Comparison of ENCODE assay signal across 10 cellular contexts in genomic region chr1:156592158-156592909, GRCh38. TPM values are rescaled to one million over a fixed set of nuclear protein-coding genes. Genes with fewer than 3 reads are reported as not detected.
DNase-seq lines count a peak whose midpoint lies in the region; ATAC-seq lines count a peak whose summit lies in the region.
"Had no signal": no experiment of that assay in that cellular context is flagged by ENCODE, and none has a peak within 500 bp of the region (broad histone marks: within the 10 kb centered on the region; RNA-seq: fewer than 3 reads in every experiment).

No MANE protein-coding gene starts in this region.

- no peaks in the 10 kb centered on the region for H3K27me3 ChIP-seq in right cardiac atrium (ENCODE audit: control insufficient read depth, insufficient read depth)

- no peaks in the 10 kb centered on the region for H3K9me3 ChIP-seq in right cardiac atrium (ENCODE audit: control insufficient read depth, low read length)

- peaks cover 26% of the 10 kb centered on the region for H3K4me1 Mint-ChIP-seq in stimulated activated memory B cell treated with anti-CD40 and anti-IgM and Interleukin-4, amounts not matched to agents 10 μg/mL and 1 μg/mL and 100 μg/mL, for 72 hours

- peaks cover 30% of the 10 kb centered on the region for H3K36me3 Mint-ChIP-seq in stimulated activated memory B cell treated with anti-CD40 and anti-IgM and Interleukin-4, amounts not matched to agents 10 μg/mL and 1 μg/mL and 100 μg/mL, for 72 hours

- peak; percentile 14 to 18 for DNase-seq in activated CD4-positive, alpha-beta T cell treated with anti-CD3 and anti-CD28 coated beads, Interleukin-2, amount 50 U/mL, for 48 hours
- DNase-seq in right cardiac atrium (no peak), NCI-H510A treated with DMSO at 0.1 percent for 48 hours (lab: John Stamatoyannopoulos, UW) (no peak), NCI-H2171 (lab: John Stamatoyannopoulos, UW) (no peak), SIG-M5 treated with dmso at 0.1 percent for 504 hours (lab: John Stamatoyannopoulos, UW; ENCODE audit: unreplicated experiment) (no peak)
- no peak for DNase-seq in stimulated activated CD4-positive, alpha-beta T cell treated with anti-CD3 and anti-CD28 coated beads, Interleukin-4, amount 100 ng/mL, for 24 hours

- peaks cover 2% of the 10 kb centered on the region for H3K4me1 ChIP-seq in right cardiac atrium (ENCODE audit: control insufficient read depth, insufficient read depth, low read length)

- peak overlapping the region; percentile 76 for H3K4me3 Mint-ChIP-seq in stimulated activated memory B cell treated with anti-CD40 and anti-IgM and Interleukin-4, amounts not matched to agents 10 μg/mL and 1 μg/mL and 100 μg/mL, for 72 hours

- H3K27ac Mint-ChIP-seq in stimulated activated memory B cell treated with anti-CD40 and anti-IgM and Interleukin-4, amounts not matched to agents 10 μg/mL and 1 μg/mL and 100 μg/mL, for 72 hours, result peak overlapping the region; percentile 65

- WGBS in right cardiac atrium, result 53% methylated on average over 16 of the region's 16 CpGs

- H3K9me3 Mint-ChIP-seq in stimulated activated memory B cell treated with anti-CD40 and anti-IgM and Interleukin-4, amounts not matched to agents 10 μg/mL and 1 μg/mL and 100 μg/mL, for 72 hours, result no peaks in the 10 kb centered on the region

- H3K27ac ChIP-seq in right cardiac atrium (ENCODE audit: low read length), result peak overlapping the region; percentile 65

- H3K27me3 Mint-ChIP-seq in stimulated activated memory B cell treated with anti-CD40 and anti-IgM and Interleukin-4, amounts not matched to agents 10 μg/mL and 1 μg/mL and 100 μg/mL, for 72 hours, result no peaks in the 10 kb centered on the region

- H3K4me3 ChIP-seq in right cardiac atrium (ENCODE audit: low read length), result peak overlapping the region; percentile 74

- ATAC-seq in HG02840 (IDR thresholded peaks at IDR 0.05; ENCODE audit: low FRiP score, unreplicated experiment), result peak; percentile 19
- no peak for ATAC-seq in right cardiac atrium
- peak; percentile 2 for ATAC-seq in stimulated activated memory B cell treated with anti-CD40 and anti-IgM and Interleukin-4, amounts not matched to agents 10 μg/mL and 1 μg/mL and 100 μg/mL, for 72 hours

- intact Hi-C loops in right cardiac atrium (cut with DNase I), result loop anchor here in 3 of 4 donors (5.0 to 10.0 kb wide), 3 partner anchors 108 to 135 kb away; no protein-coding TSS in a partner anchor

RNA-seq across cellular contexts. Expression of gene NAXE, which starts 0.8 kb away (rescaled TPM):
- 100 to 1,000 TPM in 1 of 4 donors, 10 to 100 TPM in 3; 95.0 to 111 (median 98.9) TPM for total RNA-seq in right cardiac atrium
- polyA plus RNA-seq in right cardiac atrium, result 131 TPM

RNA-seq across cellular contexts. Expression of gene GPATCH4, which starts 8.9 kb away (rescaled TPM):
- total RNA-seq in right cardiac atrium, result 10 to 100 TPM; 13.4 to 21.6 (median 14.5) TPM
- 14.7 TPM for polyA plus RNA-seq in right cardiac atrium

RNA-seq across cellular contexts. Expression of gene TTC24, which starts 12.8 kb away (rescaled TPM):
- total RNA-seq in right cardiac atrium, result not detected
- not detected for polyA plus RNA-seq in right cardiac atrium
- total RNA-seq: subcutaneous adipose tissue had no signal

RNA-seq across cellular contexts. Expression of gene IQGAP3, which starts 20.0 kb away (rescaled TPM):
- total RNA-seq in right cardiac atrium, result under 1 TPM; 0.06 to 0.86 (median 0.55) TPM
- 0.09 TPM for polyA plus RNA-seq in right cardiac atrium

RNA-seq across cellular contexts. Expression of gene HAPLN2, which starts 26.9 kb away (rescaled TPM):
- total RNA-seq in right cardiac atrium, result 1 to 10 TPM in 2 of 4 donors, under 1 TPM in 2; 0.53 to 1.2 (median 1.1) TPM
- polyA plus RNA-seq in right cardiac atrium, result 2.0 TPM
- total RNA-seq: activated CD8-positive, alpha-beta memory T cell treated with anti-CD3 and anti-CD28 coated beads for 36 hours had no signal

Comparison
In these comparisons a context has a peak if more than half of its experiments do, and no peak if none do; other contexts are left out.
1. ATAC-seq: peak in HG02840 (single experiment) and stimulated activated memory B cell treated with anti-CD40 and anti-IgM and Interleukin-4, amounts not matched to agents 10 μg/mL and 1 μg/mL and 100 μg/mL, for 72 hours (single experiment); none in right cardiac atrium (0 of 2).
2. DNase-seq: peak in activated CD4-positive, alpha-beta T cell treated with anti-CD3 and anti-CD28 coated beads, Interleukin-2, amount 50 U/mL, for 48 hours (2 of 2); none in right cardiac atrium (0 of 3), NCI-H510A treated with DMSO at 0.1 percent for 48 hours (single experiment), NCI-H2171 (single experiment), SIG-M5 treated with dmso at 0.1 percent for 504 hours (single experiment) and stimulated activated CD4-positive, alpha-beta T cell treated with anti-CD3 and anti-CD28 coated beads, Interleukin-4, amount 100 ng/mL, for 24 hours (single experiment).